ENCODE assay signal across 16 cellular contexts in genomic region chr7:151893405-151893923, GRCh38. TPM values are rescaled to one million over a fixed set of nuclear protein-coding genes. Genes with fewer than 3 reads are reported as not detected.
DNase-seq lines count a peak whose midpoint lies in the region; ATAC-seq and TF ChIP-seq lines count a peak whose summit lies in the region.
"Had no signal": no experiment of that assay in that cellular context is flagged by ENCODE, and none has a peak within 500 bp of the region (broad histone marks: within the 10 kb centered on the region; RNA-seq: fewer than 3 reads in every experiment).

No MANE protein-coding gene starts in this region.

- ATAC-seq in T-helper 17 cell (no peak), GM19463 (IDR thresholded peaks at IDR 0.05; ENCODE audit: unreplicated experiment) (no peak), HG03025 (IDR thresholded peaks at IDR 0.05; ENCODE audit: low FRiP score, unreplicated experiment) (no peak)
- ATAC-seq: GM12878, GM23338, HepG2 had no signal

- no peak overlapping the region for H2AFZ ChIP-seq in neural progenitor cell (replicated peaks)
- H2AFZ ChIP-seq: GM23338 had no signal

- no peaks in the 10 kb centered on the region for H4K20me1 ChIP-seq in neural progenitor cell (ENCODE audit: low read depth)

- H3K79me2 ChIP-seq in neural progenitor cell (ENCODE audit: low read depth), result no peaks in the 10 kb centered on the region

- H3K27ac ChIP-seq in WERI-Rb-1, result no peak overlapping the region
- H3K27ac ChIP-seq in neural progenitor cell, result no peak overlapping the region
- H3K27ac ChIP-seq in spleen, result no peak overlapping the region
- H3K27ac ChIP-seq: A549, C4-2B had no signal

- WGBS in spleen, 5 donors, result 77 to 90% (median 87%) methylated on average over 6 to 9 of the region's 9 CpGs

- no peaks in the 10 kb centered on the region for H3K9me3 ChIP-seq in WERI-Rb-1 (ENCODE audit: severe bottlenecking)
- no peaks in the 10 kb centered on the region for H3K9me3 ChIP-seq in neural progenitor cell (ENCODE audit: low read depth)
- no peaks in the 10 kb centered on the region for H3K9me3 ChIP-seq in spleen
- no peaks in the 10 kb centered on the region for H3K9me3 ChIP-seq in T-helper 17 cell (ENCODE audit: control insufficient read depth, low read length, poor library complexity, severe bottlenecking)
- H3K9me3 ChIP-seq: A549, BE2C had no signal

- H3K4me3 ChIP-seq in WERI-Rb-1 (ENCODE audit: low read depth, low read length) (no peak overlapping the region), neural progenitor cell (no peak overlapping the region), spleen (no peak overlapping the region)
- H3K4me3 ChIP-seq: A549, GM12878, GM23338 had no signal

- H3K4me1 ChIP-seq in neural progenitor cell (peaks cover 18% of the 10 kb centered on the region), spleen (no peaks in the 10 kb centered on the region)

- no peak overlapping the region for H3K27ac Mint-ChIP-seq in endothelial cell (ENCODE audit: unreplicated experiment)
- H3K27ac Mint-ChIP-seq in neural progenitor cell, result peak overlapping the region; percentile 80
- no peak overlapping the region for H3K27ac Mint-ChIP-seq in T-helper 17 cell
- H3K27ac Mint-ChIP-seq: CD4-positive, alpha-beta memory T cell; GM23338; H9 had no signal

- no peak overlapping the region for H3K4me2 ChIP-seq in neural progenitor cell
- H3K4me2 ChIP-seq: A549, GM23338 had no signal

- H3K9me3 Mint-ChIP-seq in endothelial cell (ENCODE audit: unreplicated experiment), result no peaks in the 10 kb centered on the region
- no peaks in the 10 kb centered on the region for H3K9me3 Mint-ChIP-seq in neural progenitor cell
- H3K9me3 Mint-ChIP-seq: CD4-positive, alpha-beta memory T cell; GM23338; H9 had no signal

- H3K36me3 ChIP-seq in WERI-Rb-1, result no peaks in the 10 kb centered on the region
- H3K36me3 ChIP-seq in neural progenitor cell, result no peaks in the 10 kb centered on the region
- no peaks in the 10 kb centered on the region for H3K36me3 ChIP-seq in spleen
- H3K36me3 ChIP-seq: BE2C had no signal

- no peak for TF ChIP-seq CTCF in WERI-Rb-1 (IDR thresholded peaks at IDR 0.05; ENCODE audit: low read depth, low read length)
- TF ChIP-seq CTCF in endothelial cell (IDR thresholded peaks at IDR 0.05; ENCODE audit: unreplicated experiment), result no peak
- TF ChIP-seq CTCF in neural progenitor cell (IDR thresholded peaks at IDR 0.05), result no peak
- TF ChIP-seq CTCF in spleen (IDR thresholded peaks at IDR 0.05 in 8 of 11, conservative IDR thresholded peaks at IDR 0.05 in 3 of 11), result no peak

- no peak overlapping the region for H3K9ac ChIP-seq in neural progenitor cell

- DNase-seq in WERI-Rb-1 (peak; percentile 3), endothelial cell (ENCODE audit: low spot score) (no peak), neural progenitor cell (ENCODE audit: low spot score) (no peak), spleen (peak; percentile 56), T-helper 17 cell (no peak)
- DNase-seq: BE2C; CD4-positive, alpha-beta memory T cell; DMS79; H9 had no signal

- no peaks in the 10 kb centered on the region for H3F3A ChIP-seq in neural progenitor cell (ENCODE audit: low read depth)

- peaks cover 4% of the 10 kb centered on the region for H3K36me3 Mint-ChIP-seq in endothelial cell (ENCODE audit: low read depth, unreplicated experiment)
- H3K36me3 Mint-ChIP-seq in neural progenitor cell, result no peaks in the 10 kb centered on the region
- H3K36me3 Mint-ChIP-seq in T-helper 17 cell (ENCODE audit: low read depth), result no peaks in the 10 kb centered on the region
- H3K36me3 Mint-ChIP-seq: CD4-positive, alpha-beta memory T cell had no signal

- H3K27me3 Mint-ChIP-seq in endothelial cell (ENCODE audit: unreplicated experiment) (peaks cover 14% of the 10 kb centered on the region), neural progenitor cell (ENCODE audit: insufficient read depth, low read depth) (peaks cover 20% of the 10 kb centered on the region), T-helper 17 cell (peaks cover 65% of the 10 kb centered on the region)

- H3K4me3 Mint-ChIP-seq in endothelial cell (ENCODE audit: unreplicated experiment) (peak overlapping the region; percentile 44), neural progenitor cell (no peak overlapping the region), T-helper 17 cell (no peak overlapping the region)
- H3K4me3 Mint-ChIP-seq: CD4-positive, alpha-beta memory T cell; GM23338; H9 had no signal

- intact Hi-C loops in spleen (cut with DNase I; ENCODE audit: low total_unique reads), result no loop called here

- H3K27me3 ChIP-seq in WERI-Rb-1 (ENCODE audit: insufficient read depth, low read depth, severe bottlenecking) (no peaks in the 10 kb centered on the region), neural progenitor cell (no peaks in the 10 kb centered on the region), spleen (replicated peaks in 1 of 7) (peaks cover 0 to 50% (median 5%) of the 10 kb centered on the region in 7 donors)
- H3K27me3 ChIP-seq: BE2C had no signal

- TF ChIP-seq POLR2A in spleen (IDR thresholded peaks at IDR 0.05), result no peak

- H3K4me1 Mint-ChIP-seq in endothelial cell (ENCODE audit: unreplicated experiment) (peaks cover 3% of the 10 kb centered on the region), neural progenitor cell (peaks cover 47% of the 10 kb centered on the region), T-helper 17 cell (peaks cover 3% of the 10 kb centered on the region)

RNA-seq across cellular contexts. Expression of gene PRKAG2, which starts 16.5 kb away (rescaled TPM):
- total RNA-seq in endothelial cell (ENCODE audit: unreplicated experiment) (16.0 TPM), neural progenitor cell (ENCODE audit: low replicate concordance) (11.1 and 11.4 TPM in 2 replicates), spleen (10 to 100 TPM; 25.6 to 50.9 (median 41.3) TPM), T-helper 17 cell (10 to 100 TPM; 41.3 to 51.8 TPM)
- polyA plus RNA-seq in spleen, result 10 to 100 TPM; 15.8 to 31.4 (median 18.3) TPM

Comparison
In these comparisons a context has a peak if more than half of its experiments do, and no peak if none do; other contexts are left out.
1. DNase-seq: peak in WERI-Rb-1 (single experiment) and spleen (single experiment); none in endothelial cell (single experiment), neural progenitor cell (single experiment) and T-helper 17 cell (0 of 3).